8 cellular contexts compared by ENCODE assay signal in genomic region chr9:33623658-33624586, GRCh38.
DNase-seq lines count a peak whose midpoint lies in the region; ATAC-seq and FAIRE-seq lines count a peak whose summit lies in the region.

No MANE protein-coding gene starts in this region.

- H3K9me3 ChIP-seq in SK-N-MC (ENCODE audit: low read depth, low read length), result no peaks in the 10 kb centered on the region

- no peak overlapping the region for H3K27ac ChIP-seq in SK-N-MC

- DNase-seq in CMK (ENCODE audit: low read depth), result peak; percentile 66
- DNase-seq in M059J (ENCODE audit: low read depth), result peak; percentile 73
- DNase-seq in SK-N-MC (ENCODE audit: low read depth, low spot score), result peak; percentile 12
- peak; percentile 71 for DNase-seq in activated naive CD4-positive, alpha-beta T cell treated with Interleukin-2 at 50 U/mL for 16 hours
- peak; percentile 74 for DNase-seq in glomerular visceral epithelial cell (ENCODE audit: extremely low spot score)
- peak; percentile 82 for DNase-seq in pons (ENCODE audit: low spot score)
- peak; percentile 87 for DNase-seq in urothelium cell line (ENCODE audit: low spot score)

- H3K9ac ChIP-seq in SK-N-MC (ENCODE audit: insufficient read length), result no peak overlapping the region

- peak; percentile 71 for ATAC-seq in GM21390 (IDR thresholded peaks at IDR 0.05; ENCODE audit: unreplicated experiment)

- FAIRE-seq in urothelium cell line (lab: Jason Lieb, UNC), result peak; percentile 97

- no peak overlapping the region for H3K4me3 ChIP-seq in SK-N-MC

- H3K36me3 ChIP-seq in SK-N-MC (ENCODE audit: insufficient read depth, low read length), result no peaks in the 10 kb centered on the region

Comparison
In these comparisons a context has a peak if more than half of its experiments do, and no peak if none do; other contexts are left out.
1. DNase-seq: peak in every context shown above with its lines; median percentile 87 in urothelium cell line; 82 in pons; 74 in glomerular visceral epithelial cell; 73 in M059J; 71 in activated naive CD4-positive, alpha-beta T cell treated with Interleukin-2 at 50 U/mL for 16 hours; 66 in CMK; 12 in SK-N-MC.